10 cellular contexts compared by ENCODE assay signal in genomic region chr14:99240512-99241313, GRCh38. TPM values are rescaled to one million over a fixed set of nuclear protein-coding genes. Genes with fewer than 3 reads are reported as not detected.
DNase-seq lines count a peak whose midpoint lies in the region; ATAC-seq lines count a peak whose summit lies in the region.
"Had no signal": no experiment of that assay in that cellular context is flagged by ENCODE, and none has a peak within 500 bp of the region (broad histone marks: within the 10 kb centered on the region; RNA-seq: fewer than 3 reads in every experiment).

No MANE protein-coding gene starts in this region.

- peaks cover 94% of the 10 kb centered on the region for H3K4me1 Mint-ChIP-seq in activated CD4-positive, alpha-beta T cell treated with anti-CD3 and anti-CD28 coated beads, Interleukin-2, amount 10 ng/mL, durations not matched to agents 7 days and 5 days
- peaks cover 94% of the 10 kb centered on the region for H3K4me1 Mint-ChIP-seq in T-helper 17 cell

- no peaks in the 10 kb centered on the region for H3K27me3 Mint-ChIP-seq in activated CD4-positive, alpha-beta T cell treated with anti-CD3 and anti-CD28 coated beads, Interleukin-2, amount 10 ng/mL, durations not matched to agents 7 days and 5 days
- no peaks in the 10 kb centered on the region for H3K27me3 Mint-ChIP-seq in T-helper 17 cell

- peak overlapping the region; percentile 78 for H3K4me3 Mint-ChIP-seq in activated CD4-positive, alpha-beta T cell treated with anti-CD3 and anti-CD28 coated beads, Interleukin-2, amount 10 ng/mL, durations not matched to agents 7 days and 5 days
- H3K4me3 Mint-ChIP-seq in T-helper 17 cell, result peak overlapping the region; percentile 96

- peaks cover 82% of the 10 kb centered on the region for H3K36me3 Mint-ChIP-seq in activated CD4-positive, alpha-beta T cell treated with anti-CD3 and anti-CD28 coated beads, Interleukin-2, amount 10 ng/mL, durations not matched to agents 7 days and 5 days (ENCODE audit: low read depth)
- peaks cover 9% of the 10 kb centered on the region for H3K36me3 Mint-ChIP-seq in T-helper 17 cell (ENCODE audit: low read depth)

- H3K27ac Mint-ChIP-seq in activated CD4-positive, alpha-beta T cell treated with anti-CD3 and anti-CD28 coated beads, Interleukin-2, amount 10 ng/mL, durations not matched to agents 7 days and 5 days, result peak overlapping the region; percentile 96
- peak overlapping the region; percentile 100 for H3K27ac Mint-ChIP-seq in T-helper 17 cell

- CTCF ChIA-PET in activated CD4-positive, alpha-beta T cell treated with anti-CD3 and anti-CD28 coated beads, Interleukin-2, amount 10 ng/mL, durations not matched to agents 7 days and 5 days (lab: Charles Lee), result interaction anchor here (0.7 to 17.4 kb wide), 7 partner anchors 9 to 67 kb away, joined by 3 to 192 read pairs (median 3); no protein-coding TSS in a partner anchor

- H3K4me1 ChIP-seq in effector memory CD4-positive, alpha-beta T cell (ENCODE audit: control insufficient read depth, insufficient read depth, low read length, poor library complexity, severe bottlenecking), result peaks cover 89% of the 10 kb centered on the region

- no peaks in the 10 kb centered on the region for H3K9me3 ChIP-seq in T-helper 17 cell (ENCODE audit: control insufficient read depth, low read length, poor library complexity, severe bottlenecking)
- no peaks in the 10 kb centered on the region for H3K9me3 ChIP-seq in effector memory CD4-positive, alpha-beta T cell (ENCODE audit: control insufficient read depth, low read length)

- no peaks in the 10 kb centered on the region for H3K27me3 ChIP-seq in effector memory CD4-positive, alpha-beta T cell (replicated peaks; ENCODE audit: control insufficient read depth, insufficient read depth, low read length, poor library complexity, severe bottlenecking)

- H3K27ac ChIP-seq in effector memory CD4-positive, alpha-beta T cell (ENCODE audit: insufficient read depth, low read length, poor library complexity, severe bottlenecking), result peak overlapping the region; percentile 97
- H3K27ac ChIP-seq in skin epidermis, result peak overlapping the region in 16 of 21 experiments; percentile 12 to 99 (median 74)
- H3K27ac ChIP-seq: RWPE1 had no signal

- H3K4me3 ChIP-seq in effector memory CD4-positive, alpha-beta T cell (ENCODE audit: insufficient read depth, low read depth, low read length, poor library complexity, severe bottlenecking), result peak overlapping the region; percentile 41
- peak overlapping the region in 2 of 7 experiments; percentile 7 to 12 for H3K4me3 ChIP-seq in skin epidermis

- no peak for DNase-seq in activated CD4-positive, alpha-beta T cell treated with anti-CD3 and anti-CD28 coated beads, Interleukin-2, amount 10 ng/mL, durations not matched to agents 7 days and 5 days
- DNase-seq in activated CD4-positive, alpha-beta T cell treated with anti-CD3 and anti-CD28 coated beads, Interleukin-2, amount 50 U/mL, for 1 hour, result no peak
- DNase-seq in T-helper 17 cell (no peak), NCI-H2227 (lab: John Stamatoyannopoulos, UW; ENCODE audit: unreplicated experiment) (no peak)
- no peak for DNase-seq in effector memory CD4-positive, alpha-beta T cell
- DNase-seq: NCI-H82 had no signal

- ATAC-seq in T-helper 17 cell (peak; percentile 8), GM18520 (IDR thresholded peaks at IDR 0.05; ENCODE audit: unreplicated experiment) (no peak), HG03378 (IDR thresholded peaks at IDR 0.05; ENCODE audit: unreplicated experiment) (no peak)

- H3K36me3 ChIP-seq in effector memory CD4-positive, alpha-beta T cell (ENCODE audit: control insufficient read depth, insufficient read depth, low read length), result peaks cover 6% of the 10 kb centered on the region

- POLR2A ChIA-PET in activated CD4-positive, alpha-beta T cell treated with anti-CD3 and anti-CD28 coated beads, Interleukin-2, amount 10 ng/mL, durations not matched to agents 7 days and 5 days (lab: Charles Lee), result interaction anchor here (0.6 to 1.9 kb wide), 3 partner anchors 22 to 1098 kb away, joined by 3 to 11 read pairs (median 4); no protein-coding TSS in a partner anchor

- no peaks in the 10 kb centered on the region for H3K9me3 Mint-ChIP-seq in activated CD4-positive, alpha-beta T cell treated with anti-CD3 and anti-CD28 coated beads, Interleukin-2, amount 10 ng/mL, durations not matched to agents 7 days and 5 days

RNA-seq across cellular contexts. Expression of gene BCL11B, which starts 31.3 kb away (rescaled TPM):
- total RNA-seq in activated CD4-positive, alpha-beta T cell treated with anti-CD3 and anti-CD28 coated beads, Interleukin-2, amount 10 ng/mL, durations not matched to agents 7 days and 5 days, result 100 to 1,000 TPM; 115 to 116 TPM
- 100 to 1,000 TPM; 167 to 174 TPM for total RNA-seq in T-helper 17 cell
